Comparison of ENCODE assay signal across 9 cellular contexts in genomic region chr16:58027341-58028167, GRCh38. TPM values are rescaled to one million over a fixed set of nuclear protein-coding genes. Genes with fewer than 3 reads are reported as not detected.
A peak's percentile ranks its signal among the peaks of the same experiment; 100 is the strongest.
DNase-seq lines count a peak whose midpoint lies in the region; ATAC-seq and TF ChIP-seq lines count a peak whose summit lies in the region.
"Had no signal": no experiment of that assay in that cellular context is flagged by ENCODE, and none has a peak within 500 bp of the region (broad histone marks: within the 10 kb centered on the region; RNA-seq: fewer than 3 reads in every experiment).

No MANE protein-coding gene starts in this region.

- H3K36me3 ChIP-seq in muscle layer of duodenum (ENCODE audit: control insufficient read depth in 1 of 2, insufficient read depth in 2 of 2, low read length in 2 of 2) = no peaks in the 10 kb centered on the region

- H3K27ac ChIP-seq in C4-2B (peak overlapping the region; percentile 98), muscle layer of duodenum (ENCODE audit: low read length) (no peak overlapping the region)

- H3K9me3 Mint-ChIP-seq in endothelial cell (ENCODE audit: unreplicated experiment) = no peaks in the 10 kb centered on the region

- no peak overlapping the region for H3K27ac Mint-ChIP-seq in endothelial cell (ENCODE audit: unreplicated experiment)
- H3K27ac Mint-ChIP-seq: activated naive CD8-positive, alpha-beta T cell had no signal

- H3K27me3 Mint-ChIP-seq in endothelial cell (ENCODE audit: unreplicated experiment) = peaks cover 29% of the 10 kb centered on the region
- H3K27me3 Mint-ChIP-seq: activated naive CD8-positive, alpha-beta T cell had no signal

- DNase-seq in NCI-H2171 (lab: John Stamatoyannopoulos, UW) (peak; percentile 40), endothelial cell (ENCODE audit: low spot score) (no peak), mucosa of gallbladder (ENCODE audit: low spot score) (no peak), activated gamma-delta T cell treated with Interleukin-2 at 50 U/mL for 16 hours (no peak), T-helper 9 cell (no peak)

- H3K27me3 ChIP-seq in muscle layer of duodenum (ENCODE audit: low read depth, low read length) = no peaks in the 10 kb centered on the region

- peaks cover 12% of the 10 kb centered on the region for H3K36me3 Mint-ChIP-seq in endothelial cell (ENCODE audit: low read depth, unreplicated experiment)
- H3K36me3 Mint-ChIP-seq: activated naive CD8-positive, alpha-beta T cell had no signal

- TF ChIP-seq CTCF in C4-2B (conservative IDR thresholded peaks at IDR 0.05) (no peak), endothelial cell (IDR thresholded peaks at IDR 0.05; ENCODE audit: unreplicated experiment) (no peak)

- no peaks in the 10 kb centered on the region for H3K9me3 ChIP-seq in muscle layer of duodenum (ENCODE audit: control insufficient read depth in 1 of 2, low read length in 2 of 2)

- peak overlapping the region; percentile 88 for H3K4me3 Mint-ChIP-seq in endothelial cell (ENCODE audit: unreplicated experiment)

- no peak for ATAC-seq in HG03571 (IDR thresholded peaks at IDR 0.05; ENCODE audit: unreplicated experiment)

- peak overlapping the region; percentile 55 to 84 for H3K4me3 ChIP-seq in muscle layer of duodenum (ENCODE audit: low read depth in 1 of 2, low read length in 2 of 2)

- peaks cover 14 to 44% of the 10 kb centered on the region in 2 donors for H3K4me1 ChIP-seq in muscle layer of duodenum (ENCODE audit: control insufficient read depth in 1 of 2, insufficient read depth in 2 of 2, low read length in 2 of 2)

- peaks cover 44% of the 10 kb centered on the region for H3K4me1 Mint-ChIP-seq in endothelial cell (ENCODE audit: unreplicated experiment)

RNA-seq across cellular contexts. Expression of gene MMP15, which starts 2.0 kb away (rescaled TPM):
- total RNA-seq in endothelial cell (ENCODE audit: unreplicated experiment) (97.8 TPM), mucosa of gallbladder (109 TPM)

RNA-seq across cellular contexts. Expression of gene USB1, which starts 26.3 kb away (rescaled TPM):
- total RNA-seq in endothelial cell (ENCODE audit: unreplicated experiment) = 79.5 TPM
- 42.4 TPM for total RNA-seq in mucosa of gallbladder

RNA-seq across cellular contexts. Expression of gene ZNF319, which starts 27.1 kb away (rescaled TPM):
- total RNA-seq in endothelial cell (ENCODE audit: unreplicated experiment) (16.1 TPM), mucosa of gallbladder (12.1 TPM)

RNA-seq across cellular contexts. Expression of gene CNGB1, which starts 56.6 kb away (rescaled TPM):
- total RNA-seq in endothelial cell (ENCODE audit: unreplicated experiment) = not detected
- total RNA-seq in mucosa of gallbladder = 0.29 TPM
